25 cellular contexts compared by ENCODE assay signal in the genomic region with DNA sequence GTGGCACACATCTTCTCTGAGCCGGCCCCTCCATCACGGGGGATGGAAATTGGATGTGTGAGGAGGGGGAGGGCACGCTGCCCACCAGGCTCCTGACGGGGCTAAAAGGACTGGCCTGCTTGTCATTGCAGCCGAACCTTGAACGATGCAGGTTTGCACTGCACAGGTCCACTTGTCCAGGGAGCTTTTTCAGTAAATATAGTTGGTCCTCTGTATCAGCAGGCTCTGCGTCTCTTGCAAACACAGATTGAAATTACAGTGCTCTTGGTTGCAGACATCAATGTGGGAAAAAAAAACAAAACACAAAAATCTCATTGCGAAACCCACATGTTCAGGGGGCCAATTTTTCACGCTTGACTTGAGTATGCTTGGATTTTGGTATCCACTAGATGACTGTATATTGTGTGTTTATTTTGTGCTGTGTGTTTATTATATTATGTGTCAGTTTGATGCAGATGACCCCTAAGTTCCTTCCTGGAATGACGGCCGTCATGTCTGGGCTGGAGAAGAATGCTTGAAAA. TPM values are rescaled to one million over a fixed set of nuclear protein-coding genes. Genes with fewer than 3 reads are reported as not detected.
DNase-seq lines count a peak whose midpoint lies in the region; ATAC-seq, FAIRE-seq and TF ChIP-seq lines count a peak whose summit lies in the region.
"Had no signal": no experiment of that assay in that cellular context is flagged by ENCODE, and none has a peak within 500 bp of the region (broad histone marks: within the 10 kb centered on the region; RNA-seq: fewer than 3 reads in every experiment).

No MANE protein-coding gene starts in this region.

- H3K27ac Mint-ChIP-seq in osteocyte (ENCODE audit: unreplicated experiment): no peak overlapping the region
- H3K27ac Mint-ChIP-seq: activated CD4-positive, alpha-beta T cell treated with anti-CD3 and anti-CD28 coated beads, Interleukin-2, amount 10 ng/mL, durations not matched to agents 24 days and 14 days; activated naive CD4-positive, alpha-beta T cell treated with anti-CD3 and anti-CD28 coated beads, Interleukin-2, amount 50 U/mL, for 72 hours; activated T-helper 1 cell treated with anti-CD3 and anti-CD28 coated beads, Interleukin-12 subunit alpha, Interleukin-12 subunit beta, Interleukin-2, Interleukin-4 antibody, amounts not matched to agents 30 ng/mL and 10 ng/mL and 1 ng/mL, durations not matched to agents 14 hours and 24 hours and 36 hours; brain; CD4-positive, alpha-beta memory T cell had no signal

- FAIRE-seq in endothelial cell of umbilical vein (lab: Jason Lieb, UNC): peak; percentile 61
- FAIRE-seq: colon, endometrium, GM12878 had no signal

- no peak overlapping the region for H2AFZ ChIP-seq in endothelial cell of umbilical vein (ENCODE audit: low read depth, low read length)

- H4K20me1 ChIP-seq in endothelial cell of umbilical vein (replicated peaks; ENCODE audit: control insufficient read depth, extremely low read depth, insufficient read depth, low read length): no peaks in the 10 kb centered on the region

- no peaks in the 10 kb centered on the region for H3K79me2 ChIP-seq in endothelial cell of umbilical vein (ENCODE audit: control insufficient read depth, insufficient read depth, low read length)

- H3K9me3 ChIP-seq in adipocyte (ENCODE audit: control insufficient read depth, low read length) (no peaks in the 10 kb centered on the region), endothelial cell of umbilical vein (replicated peaks; ENCODE audit: control insufficient read depth, insufficient read depth, low read length) (no peaks in the 10 kb centered on the region)
- H3K9me3 ChIP-seq: left ventricle myocardium inferior, suprapubic skin had no signal

- ATAC-seq in HG02884 (IDR thresholded peaks at IDR 0.05; ENCODE audit: unreplicated experiment) (no peak), GM18907 (IDR thresholded peaks at IDR 0.05; ENCODE audit: unreplicated experiment) (no peak)
- ATAC-seq: activated naive CD4-positive, alpha-beta T cell treated with anti-CD3 and anti-CD28 coated beads, Interleukin-2, amount 50 U/mL, for 72 hours; GM12878; Panc1 had no signal

- H3K4me3 ChIP-seq in adipocyte (ENCODE audit: low read length) (no peak overlapping the region), endothelial cell of umbilical vein (replicated peaks in 1 of 3; ENCODE audit: insufficient read depth in 1 of 3, low read depth in 1 of 3, low read length in 3 of 3) (no peak overlapping the region)
- H3K4me3 ChIP-seq: GM12878, left ventricle myocardium inferior, SK-N-MC, suprapubic skin had no signal

- dilution Hi-C loops in endothelial cell of umbilical vein (cut with MboI; ENCODE audit: extremely low pct_ligation_motif_present, low sequenced_read_pairs): no loop called here

- TF ChIP-seq POLR2A in endothelial cell of umbilical vein (IDR thresholded peaks at IDR 0.05; ENCODE audit: low read depth, low read length): no peak

- no peaks in the 10 kb centered on the region for H3K9me1 ChIP-seq in endothelial cell of umbilical vein (replicated peaks; ENCODE audit: control insufficient read depth, extremely low read depth, insufficient read depth, low read length)

- peaks cover 30% of the 10 kb centered on the region for H3K36me3 ChIP-seq in adipocyte (ENCODE audit: control insufficient read depth, insufficient read depth, low read length, severe bottlenecking)
- H3K36me3 ChIP-seq in endothelial cell of umbilical vein (ENCODE audit: control insufficient read depth in 2 of 2, extremely low read depth in 1 of 2, insufficient read depth in 2 of 2, low read length in 2 of 2): peaks cover 0 to 5% of the 10 kb centered on the region in 2 experiments

- intact Hi-C loops in endothelial cell of umbilical vein (cut with micrococcal nuclease): no loop called here

- CTCF ChIA-PET in endothelial cell of umbilical vein (lab: Charles Lee): interaction anchor here (1.1 to 1.9 kb wide), 2 partner anchors 10 to 269 kb away, joined by 3 to 8 read pairs; no protein-coding TSS in a partner anchor

- no peak overlapping the region for H3K4me3 Mint-ChIP-seq in osteocyte (ENCODE audit: unreplicated experiment)
- H3K4me3 Mint-ChIP-seq: activated CD4-positive, alpha-beta T cell treated with anti-CD3 and anti-CD28 coated beads, Interleukin-2, amount 10 ng/mL, durations not matched to agents 24 days and 14 days; activated T-helper 1 cell treated with anti-CD3 and anti-CD28 coated beads, Interleukin-12 subunit alpha, Interleukin-12 subunit beta, Interleukin-2, Interleukin-4 antibody, amounts not matched to agents 30 ng/mL and 10 ng/mL and 1 ng/mL, durations not matched to agents 14 hours and 24 hours and 36 hours; brain; CD4-positive, alpha-beta memory T cell had no signal

- H3K27me3 ChIP-seq in adipocyte (replicated peaks; ENCODE audit: control insufficient read depth, insufficient read depth, low read length) (no peaks in the 10 kb centered on the region), endothelial cell of umbilical vein (ENCODE audit: control insufficient read depth in 2 of 2, insufficient read depth in 2 of 2, low read length in 2 of 2) (no peaks in the 10 kb centered on the region)
- H3K27me3 ChIP-seq: suprapubic skin had no signal

- in situ Hi-C loops in ACHN (cut with HindIII; ENCODE audit: low pct_ligation_motif_present, low pct_unique_long_range_greater_than_20kb, low sequenced_read_pairs): no loop called here

- no peak overlapping the region for H3K4me2 ChIP-seq in endothelial cell of umbilical vein (ENCODE audit: insufficient read depth, low read length)

- H3K4me1 ChIP-seq in adipocyte (ENCODE audit: control insufficient read depth, insufficient read depth, low read length) (peaks cover 5% of the 10 kb centered on the region), endothelial cell of umbilical vein (ENCODE audit: control insufficient read depth, extremely low read depth, insufficient read depth, low read length) (peaks cover 10% of the 10 kb centered on the region)
- H3K4me1 ChIP-seq: left ventricle myocardium inferior, suprapubic skin had no signal

- BruUV-seq in endothelial cell of umbilical vein (replicated peaks; lab: Mats Ljungman, UMichigan): no TSS peak

- H3K36me3 Mint-ChIP-seq in osteocyte (ENCODE audit: unreplicated experiment): peaks cover 19% of the 10 kb centered on the region

- no peaks in the 10 kb centered on the region for H3K9me3 Mint-ChIP-seq in osteocyte (ENCODE audit: unreplicated experiment)
- H3K9me3 Mint-ChIP-seq: activated CD4-positive, alpha-beta T cell treated with anti-CD3 and anti-CD28 coated beads, Interleukin-2, amount 10 ng/mL, durations not matched to agents 24 days and 14 days; activated naive CD4-positive, alpha-beta T cell treated with anti-CD3 and anti-CD28 coated beads, Interleukin-2, amount 50 U/mL, for 72 hours; CD4-positive, alpha-beta memory T cell had no signal

- H3K4me1 Mint-ChIP-seq in osteocyte (ENCODE audit: unreplicated experiment): peaks cover 8% of the 10 kb centered on the region
- H3K4me1 Mint-ChIP-seq: activated CD4-positive, alpha-beta T cell treated with anti-CD3 and anti-CD28 coated beads, Interleukin-2, amount 10 ng/mL, durations not matched to agents 24 days and 14 days; brain; CD4-positive, alpha-beta memory T cell had no signal

- peak; percentile 16 for DNase-seq in EH (ENCODE audit: low read depth)
- peak; percentile 94 for DNase-seq in adipocyte (ENCODE audit: low read depth)
- DNase-seq in endothelial cell of umbilical vein (ENCODE audit: low read depth, low spot score): peak; percentile 28
- peak; percentile 80 for DNase-seq in osteocyte (ENCODE audit: extremely low spot score, unreplicated experiment)
- DNase-seq in ACHN: no peak
- DNase-seq in activated naive CD4-positive, alpha-beta T cell treated with Interleukin-2 at 50 U/mL for 16 hours: no peak
- DNase-seq: activated CD4-positive, alpha-beta T cell treated with anti-CD3 and anti-CD28 coated beads, Interleukin-2, amount 10 ng/mL, durations not matched to agents 24 days and 14 days; CD4-positive, alpha-beta memory T cell; DMS53; left ventricle myocardium inferior; NCI-H1417; NCI-H510A treated with DMSO at 0.1 percent for 48 hours; posterior cingulate gyrus had no signal

- H3K27ac ChIP-seq in endothelial cell of umbilical vein (ENCODE audit: insufficient read depth, low read depth, low read length): no peak overlapping the region
- H3K27ac ChIP-seq: left ventricle myocardium inferior, SK-N-MC, suprapubic skin, VCaP had no signal

- H3K9ac ChIP-seq in adipocyte (ENCODE audit: low read length): no peak overlapping the region
- no peak overlapping the region for H3K9ac ChIP-seq in endothelial cell of umbilical vein (replicated peaks; ENCODE audit: extremely low read depth, insufficient read depth, low read length)

- POLR2A ChIA-PET in endothelial cell of umbilical vein (lab: Charles Lee): no interaction called here

- no peaks in the 10 kb centered on the region for H3K27me3 Mint-ChIP-seq in osteocyte (ENCODE audit: unreplicated experiment)
- H3K27me3 Mint-ChIP-seq: activated CD4-positive, alpha-beta T cell treated with anti-CD3 and anti-CD28 coated beads, Interleukin-2, amount 10 ng/mL, durations not matched to agents 24 days and 14 days; brain; CD4-positive, alpha-beta memory T cell had no signal

- no peak for TF ChIP-seq CTCF in endothelial cell of umbilical vein (IDR thresholded peaks at IDR 0.05; ENCODE audit: extremely low read depth in 1 of 2, insufficient read depth in 1 of 2, low read depth in 1 of 2, low read length in 2 of 2)
- no peak for TF ChIP-seq CTCF in osteocyte (IDR thresholded peaks at IDR 0.05)

RNA-seq across cellular contexts. Expression of gene ERMARD, which starts 29.2 kb away (rescaled TPM):
- 18.8 and 23.8 TPM in 2 replicates for total RNA-seq in endothelial cell of umbilical vein
- polyA plus RNA-seq in endothelial cell of umbilical vein: 33.7 and 36.4 TPM in 2 replicates
- polyA plus RNA-seq in endothelial cell of umbilical vein (2011; cell fraction: cytosol; rRNA removed): 18.9 and 24.0 TPM in 2 replicates
- polyA plus RNA-seq in endothelial cell of umbilical vein (2011; cell fraction: nucleus; rRNA removed): 91.4 and 99.9 TPM in 2 replicates
- 10.8 and 21.9 TPM in 2 replicates for polyA plus RNA-seq in endothelial cell of umbilical vein (2012)
- polyA minus RNA-seq in endothelial cell of umbilical vein: 26.3 and 31.9 TPM in 2 replicates
- 6.5 TPM for polyA minus RNA-seq in endothelial cell of umbilical vein (2011; cell fraction: cytosol; rRNA and poly(A)+ RNA removed)
- 16.2 and 27.2 TPM in 2 replicates for polyA minus RNA-seq in endothelial cell of umbilical vein (2011; cell fraction: nucleus; rRNA and poly(A)+ RNA removed)
- 34.6 and 39.9 TPM in 2 replicates for total RNA-seq in osteocyte

RNA-seq across cellular contexts. Expression of gene DYNLT2, which starts 29.3 kb away (rescaled TPM):
- total RNA-seq in endothelial cell of umbilical vein: 0.88 and 1.5 TPM in 2 replicates
- polyA plus RNA-seq in endothelial cell of umbilical vein: 0.21 and 0.39 TPM in 2 replicates
- polyA plus RNA-seq in endothelial cell of umbilical vein (2011; cell fraction: cytosol; rRNA removed): 0.36 and 0.38 TPM in 2 replicates
- 0.91 and 2.7 TPM in 2 replicates for polyA plus RNA-seq in endothelial cell of umbilical vein (2011; cell fraction: nucleus; rRNA removed)
- 0.31 and 0.79 TPM in 2 replicates for polyA plus RNA-seq in endothelial cell of umbilical vein (2012)
- 0.34 and 0.53 TPM in 2 replicates for polyA minus RNA-seq in endothelial cell of umbilical vein
- polyA minus RNA-seq in endothelial cell of umbilical vein (2011; cell fraction: cytosol; rRNA and poly(A)+ RNA removed): not detected
- 1.3 and 1.6 TPM in 2 replicates for polyA minus RNA-seq in endothelial cell of umbilical vein (2011; cell fraction: nucleus; rRNA and poly(A)+ RNA removed)
- total RNA-seq in osteocyte: 1.4 and 3.0 TPM in 2 replicates

RNA-seq across cellular contexts. Expression of gene PHF10, which starts 56.3 kb away (rescaled TPM):
- 62.4 and 62.6 TPM in 2 replicates for total RNA-seq in endothelial cell of umbilical vein
- polyA plus RNA-seq in endothelial cell of umbilical vein: 16.3 and 19.1 TPM in 2 replicates
- 31.6 and 32.6 TPM in 2 replicates for polyA plus RNA-seq in endothelial cell of umbilical vein (2011; cell fraction: cytosol; rRNA removed)
- polyA plus RNA-seq in endothelial cell of umbilical vein (2011; cell fraction: nucleus; rRNA removed): 73.6 and 98.4 TPM in 2 replicates
- polyA plus RNA-seq in endothelial cell of umbilical vein (2012): 29.6 and 42.4 TPM in 2 replicates
- 18.7 and 21.0 TPM in 2 replicates for polyA minus RNA-seq in endothelial cell of umbilical vein
- 19.0 TPM for polyA minus RNA-seq in endothelial cell of umbilical vein (2011; cell fraction: cytosol; rRNA and poly(A)+ RNA removed)
- polyA minus RNA-seq in endothelial cell of umbilical vein (2011; cell fraction: nucleus; rRNA and poly(A)+ RNA removed): 39.4 and 75.5 TPM in 2 replicates
- total RNA-seq in osteocyte: 50.6 and 50.8 TPM in 2 replicates

Comparison
In these comparisons a context has a peak if more than half of its experiments do, and no peak if none do; other contexts are left out.
1. DNase-seq: peak in EH (single experiment), adipocyte (single experiment), endothelial cell of umbilical vein (single experiment) and osteocyte (single experiment); none in ACHN (single experiment) and activated naive CD4-positive, alpha-beta T cell treated with Interleukin-2 at 50 U/mL for 16 hours (single experiment).